ENCODE assay signal across 12 cellular contexts in the genomic region with DNA sequence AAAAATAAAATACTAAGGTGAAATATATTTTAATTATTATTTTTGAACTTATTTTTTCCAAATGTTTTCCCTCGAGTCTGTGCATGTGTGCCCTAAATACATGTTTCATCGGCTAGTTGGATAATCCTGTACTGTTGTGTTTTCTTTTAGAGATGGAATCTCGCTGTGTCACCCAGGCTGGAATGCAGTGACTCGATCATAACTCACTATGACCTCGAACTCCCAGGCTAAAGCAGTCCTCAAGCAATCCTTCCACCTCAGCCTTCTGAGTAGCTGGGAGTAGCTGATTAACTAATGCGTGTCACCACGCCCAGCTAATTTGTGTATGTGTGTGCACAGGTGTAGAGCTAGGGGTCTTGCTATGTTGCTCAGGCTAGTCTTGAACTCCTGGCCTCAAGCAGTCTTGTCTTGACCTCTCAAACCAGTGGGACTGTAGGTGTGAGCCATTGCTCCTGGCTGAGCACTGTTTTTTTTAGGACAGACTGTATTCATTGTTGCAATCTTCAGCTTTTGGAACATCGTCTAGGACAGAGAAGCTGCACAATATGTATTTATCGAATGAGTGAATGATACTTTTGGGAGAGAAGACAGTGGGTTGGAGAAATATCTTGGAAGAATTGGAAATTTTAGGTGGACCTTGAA. TPM values are rescaled to one million over a fixed set of nuclear protein-coding genes. Genes with fewer than 3 reads are reported as not detected.
DNase-seq lines count a peak whose midpoint lies in the region; ATAC-seq and TF ChIP-seq lines count a peak whose summit lies in the region.
"Had no signal": no experiment of that assay in that cellular context is flagged by ENCODE, and none has a peak within 500 bp of the region (broad histone marks: within the 10 kb centered on the region; RNA-seq: fewer than 3 reads in every experiment).

No MANE protein-coding gene starts in this region.

- H4K20me1 ChIP-seq in IMR-90 (ENCODE audit: insufficient read depth, low read length) = no peaks in the 10 kb centered on the region

- H4K5ac ChIP-seq in IMR-90 (ENCODE audit: low read depth, low read length) = peak overlapping the region; percentile 79; the same call in 1 of the 2 replicates

- H3K4ac ChIP-seq in IMR-90 (ENCODE audit: low read depth, low read length) = peak overlapping the region; percentile 91

- TF ChIP-seq CTCF in AG10803 (conservative IDR thresholded peaks at IDR 0.05; ENCODE audit: low read length) = no peak
- no peak for TF ChIP-seq CTCF in IMR-90 (conservative IDR thresholded peaks at IDR 0.05; ENCODE audit: low read depth, low read length)
- TF ChIP-seq CTCF in brain microvascular endothelial cell (IDR thresholded peaks at IDR 0.05; ENCODE audit: low read depth, low read length, missing control alignments) = no peak
- no peak for TF ChIP-seq CTCF in kidney epithelial cell (IDR thresholded peaks at IDR 0.05; ENCODE audit: insufficient read depth, low read length, poor library complexity, severe bottlenecking)
- TF ChIP-seq CTCF in upper lobe of left lung (IDR thresholded peaks at IDR 0.05) = no peak

- H4K8ac ChIP-seq in IMR-90 (ENCODE audit: low read depth in 2 of 2, low read length in 2 of 2) = peak overlapping the region in 1 of 2 experiments; percentile 55; a peak in 2 of 4 replicates

- H3K27me3 ChIP-seq in IMR-90 (ENCODE audit: control insufficient read depth, insufficient read depth, low read length) = no peaks in the 10 kb centered on the region
- H3K27me3 ChIP-seq in brain microvascular endothelial cell (replicated peaks) = no peaks in the 10 kb centered on the region
- no peaks in the 10 kb centered on the region for H3K27me3 ChIP-seq in kidney epithelial cell (ENCODE audit: control insufficient read depth, insufficient read depth, low read length)
- no peaks in the 10 kb centered on the region for H3K27me3 ChIP-seq in upper lobe of left lung
- H3K27me3 ChIP-seq: stomach had no signal

- H2AFZ ChIP-seq in IMR-90 (replicated peaks; ENCODE audit: low read length, poor library complexity) = peak overlapping the region; percentile 46

- H3K36me3 ChIP-seq in IMR-90 (ENCODE audit: control insufficient read depth, insufficient read depth, low read length) (no peaks in the 10 kb centered on the region), brain microvascular endothelial cell (replicated peaks) (no peaks in the 10 kb centered on the region), kidney epithelial cell (ENCODE audit: control insufficient read depth, insufficient read depth, low read length) (no peaks in the 10 kb centered on the region), upper lobe of left lung (no peaks in the 10 kb centered on the region)

- CTCF ChIA-PET in IMR-90 (lab: Yijun Ruan, JAX) = no interaction called here

- H3K56ac ChIP-seq in IMR-90 (ENCODE audit: extremely low read depth, insufficient read depth, low read length) = peak overlapping the region; percentile 9; the same call in 1 of the 2 replicates

- H3K9me3 ChIP-seq in IMR-90 (ENCODE audit: control insufficient read depth, insufficient read depth, low read length) (no peaks in the 10 kb centered on the region), upper lobe of left lung (no peaks in the 10 kb centered on the region)
- H3K9me3 ChIP-seq: stomach had no signal

- H2BK15ac ChIP-seq in IMR-90 (ENCODE audit: low read depth, low read length) = peak overlapping the region; percentile 63; the same call in 2 of the 3 replicates

- H3K9me1 ChIP-seq in IMR-90 (ENCODE audit: insufficient read depth, low read length) = peaks cover 3% of the 10 kb centered on the region; the same call in 1 of the 2 replicates

- peak overlapping the region; percentile 81 for H2AK9ac ChIP-seq in IMR-90 (replicated peaks; ENCODE audit: low read depth, low read length, poor library complexity)

- POLR2A ChIA-PET in IMR-90 (lab: Charles Lee; ENCODE audit: unreplicated experiment) = no interaction called here

- peak overlapping the region; percentile 39 for H3K14ac ChIP-seq in IMR-90 (replicated peaks; ENCODE audit: low read depth, low read length)

- H3K27ac ChIP-seq in IMR-90 (ENCODE audit: insufficient read depth, low read length) (peak overlapping the region; percentile 45), brain microvascular endothelial cell (peak overlapping the region; percentile 81), upper lobe of left lung (no peak overlapping the region)
- H3K27ac ChIP-seq: stomach had no signal

- intact Hi-C loops in IMR-90 (cut with micrococcal nuclease) = no loop called here

- H3K9ac ChIP-seq in IMR-90 (ENCODE audit: low read depth, low read length) = no peak overlapping the region

- TF ChIP-seq RAD21 in IMR-90 (IDR thresholded peaks at IDR 0.05; ENCODE audit: low read length) = no peak

- in situ Hi-C loops in IMR-90 (cut with MboI; ENCODE audit: low sequenced_read_pairs) (loop anchor here (5.0 kb wide), 1 partner anchor 49 kb away; no protein-coding TSS in a partner anchor), brain microvascular endothelial cell (cut with HindIII; ENCODE audit: low pct_ligation_motif_present, low sequenced_read_pairs) (no loop called here)

- peak overlapping the region; percentile 80 for H2BK120ac ChIP-seq in IMR-90 (ENCODE audit: low read depth, low read length)

- H3K4me1 ChIP-seq in IMR-90 (ENCODE audit: control insufficient read depth, insufficient read depth, low read length) = peaks cover 4% of the 10 kb centered on the region
- peaks cover 8 to 11% (median 9%) of the 10 kb centered on the region in 4 donors for H3K4me1 ChIP-seq in upper lobe of left lung

- BruUV-seq in IMR-90 (replicated peaks; lab: Mats Ljungman, UMichigan) = no TSS peak

- 0 out of 2 replicates have a peak overlapping the region, but pooled peaks have one; percentile 29 for H3K23ac ChIP-seq in IMR-90 (ENCODE audit: low read depth, low read length)

- peaks cover 14 to 27% of the 10 kb centered on the region in 2 experiments for H3K79me1 ChIP-seq in IMR-90 (ENCODE audit: low read depth in 1 of 2, low read length in 2 of 2)

- DNase-seq in AG10803 (ENCODE audit: low read depth) (peak; percentile 82), IMR-90 (peak; percentile 89), brain microvascular endothelial cell (peak; percentile 90), kidney epithelial cell (ENCODE audit: low read depth) (peak; percentile 61), NCI-H146 treated with DMSO at 0.1 percent for 48 hours (lab: John Stamatoyannopoulos, UW; ENCODE audit: unreplicated experiment) (no peak), upper lobe of left lung (no peak)
- DNase-seq: activated naive CD8-positive, alpha-beta T cell treated with anti-CD3 and anti-CD28 coated beads, Interleukin-2, amount 10 ng/mL, durations not matched to agents 7 days and 5 days; NCI-H2029; stimulated activated CD4-positive, alpha-beta T cell treated with anti-CD3 and anti-CD28 coated beads, Interleukin-4, amount 100 ng/mL, for 1 hour; stomach had no signal

- peak overlapping the region; percentile 78 for H4K91ac ChIP-seq in IMR-90 (ENCODE audit: insufficient read depth, low read depth, low read length)

- peak overlapping the region; percentile 20; the same call in 1 of the 2 replicates for H3K4me2 ChIP-seq in IMR-90 (ENCODE audit: low read depth, low read length)

- dilution Hi-C loops in IMR-90 (cut with HindIII; ENCODE audit: low sequenced_read_pairs, unreplicated experiment) = no loop called here

- TF ChIP-seq EP300 in upper lobe of left lung (IDR thresholded peaks at IDR 0.05) = no peak

- peak overlapping the region; percentile 86; the same call in 1 of the 2 replicates for H2AK5ac ChIP-seq in IMR-90 (ENCODE audit: low read depth, low read length)

- H2BK20ac ChIP-seq in IMR-90 (ENCODE audit: low read depth, low read length) = peak overlapping the region; percentile 88

- TF ChIP-seq POLR2A in IMR-90 (IDR thresholded peaks at IDR 0.05; ENCODE audit: low read depth, low read length) = no peak
- no peak for TF ChIP-seq POLR2A in upper lobe of left lung (IDR thresholded peaks at IDR 0.05)

- 33% methylated on average over 1 of the region's 9 CpGs; no CpG with 5 or more reads in 1 of the 2 experiments for WGBS in IMR-90 (ENCODE audit: extremely low coverage in 2 of 2, insufficient read length in 1 of 2), 2 experiments
- WGBS in upper lobe of left lung, 2 donors = 86 to 92% methylated on average over 9 of the region's 9 CpGs

- H3K4me3 ChIP-seq in AG10803 (ENCODE audit: low read length) = no peak overlapping the region; the same call in 1 of the 2 replicates
- no peak overlapping the region for H3K4me3 ChIP-seq in IMR-90 (ENCODE audit: insufficient read depth, low read depth, low read length)
- no peak overlapping the region for H3K4me3 ChIP-seq in brain microvascular endothelial cell (ENCODE audit: low read depth, low read length)
- no peak overlapping the region for H3K4me3 ChIP-seq in kidney epithelial cell (ENCODE audit: low read depth, low read length)
- H3K4me3 ChIP-seq in upper lobe of left lung = no peak overlapping the region
- H3K4me3 ChIP-seq: stomach had no signal

- peak overlapping the region; percentile 48; the same call in 1 of the 2 replicates for H3K18ac ChIP-seq in IMR-90 (ENCODE audit: low read depth, low read length)

- H2BK5ac ChIP-seq in IMR-90 (ENCODE audit: low read depth, low read length, poor library complexity, severe bottlenecking) = peak overlapping the region; percentile 84

- ATAC-seq in IMR-90 (ENCODE audit: low read depth) (peak; percentile 77), GM18867 (IDR thresholded peaks at IDR 0.05; ENCODE audit: unreplicated experiment) (no peak), upper lobe of left lung (ENCODE audit: low FRiP score in 2 of 2) (no peak), GM18858 (IDR thresholded peaks at IDR 0.05; ENCODE audit: unreplicated experiment) (no peak)

TF ChIP-seq in IMR-90, 13 proteins besides CTCF, POLR2A, EP300 and RAD21 (continues in another document):
- TF ChIP-seq MAFK (IDR thresholded peaks at IDR 0.05; ENCODE audit: low read depth, low read length) (peak; percentile 26; the same call in 1 of the 2 replicates), NFE2L2 (IDR thresholded peaks at IDR 0.05; ENCODE audit: low read depth, low read length) (peak; percentile 62; the same call in 1 of the 2 replicates), FOS (IDR thresholded peaks at IDR 0.05; ENCODE audit: low read depth, low read length) (peak; percentile 68; the same call in 1 of the 2 replicates), SMC3 (IDR thresholded peaks at IDR 0.05; ENCODE audit: low read depth, low read length) (no peak)

RNA-seq across cellular contexts. Expression of gene TMCO1, which starts 4.8 kb away (rescaled TPM):
- 86.4 and 121 TPM in 2 replicates for total RNA-seq in IMR-90 (2012; rRNA removed)
- polyA plus RNA-seq in IMR-90 (2012; rRNA removed) = 95.7 and 113 TPM in 2 replicates
- 17.7 and 25.7 TPM in 2 replicates for polyA plus RNA-seq in IMR-90 (2012; cell fraction: cytosol; rRNA removed)
- polyA plus RNA-seq in IMR-90 (2012; cell fraction: nucleus; rRNA removed; ENCODE audit: low replicate concordance) = 7.2 and 45.2 TPM in 2 replicates
- total RNA-seq in kidney epithelial cell = 60.7 and 87.2 TPM in 2 replicates
- total RNA-seq in upper lobe of left lung = 10 to 100 TPM; 10.5 to 82.4 (median 55.8) TPM

RNA-seq across cellular contexts. Expression of gene UCK2, which starts 54.0 kb away (rescaled TPM):
- total RNA-seq in IMR-90 (2012; rRNA removed) (74.2 and 87.8 TPM in 2 replicates), kidney epithelial cell (81.9 and 88.4 TPM in 2 replicates), upper lobe of left lung (10 to 100 TPM in 2 of 6 donors, 1 to 10 TPM in 4; 7.5 to 17.9 (median 9.7) TPM)
- 76.4 and 83.0 TPM in 2 replicates for polyA plus RNA-seq in IMR-90 (2012; rRNA removed)
- 62.3 and 63.1 TPM in 2 replicates for polyA plus RNA-seq in IMR-90 (2012; cell fraction: cytosol; rRNA removed)
- 38.7 and 53.5 TPM in 2 replicates for polyA plus RNA-seq in IMR-90 (2012; cell fraction: nucleus; rRNA removed; ENCODE audit: low replicate concordance)

Comparison
In these comparisons a context has a peak if more than half of its experiments do, and no peak if none do; other contexts are left out.
1. DNase-seq: peak in AG10803 (single experiment), IMR-90 (single experiment), brain microvascular endothelial cell (single experiment) and kidney epithelial cell (single experiment); none in NCI-H146 treated with DMSO at 0.1 percent for 48 hours (single experiment) and upper lobe of left lung (0 of 2).
2. H3K27ac ChIP-seq: peak in IMR-90 (single experiment) and brain microvascular endothelial cell (single experiment); none in upper lobe of left lung (0 of 4).